ENCODE assay signal across 8 cellular contexts in the genomic region with DNA sequence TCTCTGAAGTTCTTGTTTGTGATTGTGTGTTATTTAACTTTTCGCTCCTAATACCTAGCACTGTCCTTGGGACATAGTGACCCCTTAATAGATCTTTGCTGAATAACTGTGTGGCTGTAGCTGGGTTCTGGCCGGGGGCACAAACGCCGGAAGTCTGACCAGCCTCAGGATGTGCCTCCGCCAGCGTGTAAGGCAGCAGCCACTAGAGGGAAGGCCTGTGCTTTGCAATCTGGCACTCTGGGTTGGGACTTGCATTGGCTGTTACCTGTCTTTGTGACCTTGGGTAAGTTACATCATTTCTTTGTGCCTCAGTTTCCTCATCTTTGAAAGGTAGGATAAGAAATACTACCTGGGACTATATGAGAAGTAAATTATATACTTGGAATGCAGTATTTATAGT.
A peak's percentile ranks its signal among the peaks of the same experiment; 100 is the strongest.
DNase-seq lines count a peak whose midpoint lies in the region; ATAC-seq and TF ChIP-seq lines count a peak whose summit lies in the region.

No MANE protein-coding gene starts in this region.

- H3K36me3 Mint-ChIP-seq in activated T-helper 2 cell treated with anti-CD3 and anti-CD28 coated beads, Interferon-gamma antibody, Interleukin-2, Interleukin-4, amounts not matched to agents 10 μg/mL and 5 μg/mL and 100 μg/mL, durations not matched to agents 14 hours and 24 hours and 36 hours (ENCODE audit: low read depth): peaks cover 23% of the 10 kb centered on the region

- H3K9me3 ChIP-seq in gastroesophageal sphincter (no peaks in the 10 kb centered on the region), skeletal muscle tissue (ENCODE audit: control insufficient read depth in 3 of 3, low read length in 3 of 3) (no peaks in the 10 kb centered on the region)

- H3K27ac Mint-ChIP-seq in activated T-helper 2 cell treated with anti-CD3 and anti-CD28 coated beads, Interferon-gamma antibody, Interleukin-2, Interleukin-4, amounts not matched to agents 10 μg/mL and 5 μg/mL and 100 μg/mL, durations not matched to agents 14 hours and 24 hours and 36 hours: no peak overlapping the region

- intact Hi-C loops in activated T-helper 2 cell treated with anti-CD3 and anti-CD28 coated beads, Interferon-gamma antibody, Interleukin-2, Interleukin-4, amounts not matched to agents 10 μg/mL and 5 μg/mL and 100 μg/mL, durations not matched to agents 14 hours and 24 hours and 36 hours (cut with micrococcal nuclease): no loop called here

- no peak for TF ChIP-seq POLR2A in gastroesophageal sphincter (IDR thresholded peaks at IDR 0.05)

- H3K9me3 Mint-ChIP-seq in activated T-helper 2 cell treated with anti-CD3 and anti-CD28 coated beads, Interferon-gamma antibody, Interleukin-2, Interleukin-4, amounts not matched to agents 10 μg/mL and 5 μg/mL and 100 μg/mL, durations not matched to agents 14 hours and 24 hours and 36 hours: no peaks in the 10 kb centered on the region

- ATAC-seq in GM19397 (IDR thresholded peaks at IDR 0.05; ENCODE audit: unreplicated experiment): peak; percentile 83
- ATAC-seq in HG03520 (IDR thresholded peaks at IDR 0.05; ENCODE audit: unreplicated experiment): peak; percentile 44
- no peak for ATAC-seq in gastroesophageal sphincter

- H3K27ac ChIP-seq in gastroesophageal sphincter (peak overlapping the region in 1 of 4 donors; percentile 3), skeletal muscle tissue (ENCODE audit: low read depth, low read length) (peak overlapping the region; percentile 26)

- peak; percentile 12 to 53 (median 33) for TF ChIP-seq CTCF in gastroesophageal sphincter (IDR thresholded peaks at IDR 0.05)

- H3K4me1 ChIP-seq in gastroesophageal sphincter (peaks cover 0 to 33% (median 3%) of the 10 kb centered on the region in 3 donors), skeletal muscle tissue (ENCODE audit: control insufficient read depth in 3 of 3, insufficient read depth in 3 of 3, low read length in 3 of 3) (peaks cover 22 to 35% (median 33%) of the 10 kb centered on the region in 3 donors)

- H3K4me3 ChIP-seq in gastroesophageal sphincter (no peak overlapping the region), skeletal muscle tissue (ENCODE audit: low read length in 3 of 3) (no peak overlapping the region)

- TF ChIP-seq EP300 in gastroesophageal sphincter (IDR thresholded peaks at IDR 0.05): no peak

- H3K4me1 Mint-ChIP-seq in activated T-helper 2 cell treated with anti-CD3 and anti-CD28 coated beads, Interferon-gamma antibody, Interleukin-2, Interleukin-4, amounts not matched to agents 10 μg/mL and 5 μg/mL and 100 μg/mL, durations not matched to agents 14 hours and 24 hours and 36 hours (ENCODE audit: low read depth): peaks cover 26% of the 10 kb centered on the region

- WGBS in gastroesophageal sphincter (ENCODE audit: low coverage in 1 of 2), 2 donors: 60 to 100% methylated on average over 1 of the region's 6 CpGs

- DNase-seq in activated T-helper 2 cell treated with anti-CD3 and anti-CD28 coated beads, Interferon-gamma antibody, Interleukin-2, Interleukin-4, amounts not matched to agents 10 μg/mL and 5 μg/mL and 100 μg/mL, durations not matched to agents 14 hours and 24 hours and 36 hours (ENCODE audit: low spot score): no peak
- DNase-seq in T1000 (lab: John Stamatoyannopoulos, UW): no peak
- DNase-seq in anterior cingulate cortex (lab: John Stamatoyannopoulos, UW): no peak
- no peak for DNase-seq in activated effector memory CD4-positive, alpha-beta T cell treated with anti-CD3 and anti-CD28 coated beads, Interleukin-2, amount 50 U/mL, for 16 hours

- no peak overlapping the region for H3K4me3 Mint-ChIP-seq in activated T-helper 2 cell treated with anti-CD3 and anti-CD28 coated beads, Interferon-gamma antibody, Interleukin-2, Interleukin-4, amounts not matched to agents 10 μg/mL and 5 μg/mL and 100 μg/mL, durations not matched to agents 14 hours and 24 hours and 36 hours (ENCODE audit: low read depth)

- H3K27me3 ChIP-seq in gastroesophageal sphincter (no peaks in the 10 kb centered on the region), skeletal muscle tissue (ENCODE audit: control insufficient read depth in 3 of 3, insufficient read depth in 3 of 3, low read length in 3 of 3) (no peaks in the 10 kb centered on the region)

- H3K36me3 ChIP-seq in gastroesophageal sphincter (peaks cover 7 to 38% of the 10 kb centered on the region in 2 donors), skeletal muscle tissue (ENCODE audit: control insufficient read depth in 3 of 3, insufficient read depth in 3 of 3, low read length in 3 of 3) (peaks cover 0 to 8% (median 4%) of the 10 kb centered on the region in 3 donors)

- H3K9ac ChIP-seq in skeletal muscle tissue (ENCODE audit: low read depth in 1 of 3, low read length in 3 of 3): no peak overlapping the region

- H3K27me3 Mint-ChIP-seq in activated T-helper 2 cell treated with anti-CD3 and anti-CD28 coated beads, Interferon-gamma antibody, Interleukin-2, Interleukin-4, amounts not matched to agents 10 μg/mL and 5 μg/mL and 100 μg/mL, durations not matched to agents 14 hours and 24 hours and 36 hours (ENCODE audit: low read depth): no peaks in the 10 kb centered on the region
